1 cellular context compared by ENCODE assay signal in genomic region chr14:34875031-34875922, GRCh38.
TF ChIP-seq lines count a peak whose summit lies in the region.

Gene BAZ1A, minus strand, starts transcription at chr14:34875360. Its CDS starts 756 bp downstream, at chr14:34874604.

TF ChIP-seq in HEK293, 187 proteins besides CTCF, POLR2A, EP300 and RAD21 (continued from another document):
- TF ChIP-seq ZBTB44 (tag by site-specific recombination; IDR thresholded peaks at IDR 0.05): no peak
- no peak for TF ChIP-seq HOXA7 (CRISPR knock-in tag; IDR thresholded peaks at IDR 0.05; ENCODE audit: borderline replicate concordance)
- TF ChIP-seq ZNF280D (tag by site-specific recombination; IDR thresholded peaks at IDR 0.05): no peak
- no peak for TF ChIP-seq ZBTB49 (tag by site-specific recombination; IDR thresholded peaks at IDR 0.05; ENCODE audit: low read depth)
- 0 out of 2 replicates have a peak, but pooled peaks have one; percentile 19 for TF ChIP-seq PRDM4 (tag by site-specific recombination; IDR thresholded peaks at IDR 0.05)
- no peak for TF ChIP-seq ZNF26 (tag by site-specific recombination; IDR thresholded peaks at IDR 0.05)
- TF ChIP-seq ZNF175 (tag by site-specific recombination; IDR thresholded peaks at IDR 0.05): no peak
- TF ChIP-seq HOXC10 (CRISPR knock-in tag; IDR thresholded peaks at IDR 0.05): no peak
- TF ChIP-seq ZNF585B (tag by site-specific recombination; IDR thresholded peaks at IDR 0.05): no peak
- no peak for TF ChIP-seq ZNF501 (tag by site-specific recombination; IDR thresholded peaks at IDR 0.05)
- TF ChIP-seq ZNF174 (tag by site-specific recombination; IDR thresholded peaks at IDR 0.05): no peak
- TF ChIP-seq ZNF530 (tag by site-specific recombination; IDR thresholded peaks at IDR 0.05; ENCODE audit: low read depth): no peak
- no peak for TF ChIP-seq ZNF701 (tag by site-specific recombination; IDR thresholded peaks at IDR 0.05)
- TF ChIP-seq SCRT2 (tag by site-specific recombination; IDR thresholded peaks at IDR 0.05): no peak
- no peak for TF ChIP-seq ZNF792 (tag by site-specific recombination; IDR thresholded peaks at IDR 0.05)
- no peak for TF ChIP-seq BCL11A (tag by site-specific recombination; IDR thresholded peaks at IDR 0.05; ENCODE audit: low read depth)
- no peak for TF ChIP-seq ZNF658 (tag by site-specific recombination; IDR thresholded peaks at IDR 0.05)
- TF ChIP-seq PRDM10 (tag by site-specific recombination; IDR thresholded peaks at IDR 0.05): 0 out of 2 replicates have a peak, but pooled peaks have one; percentile 41
- TF ChIP-seq FEZF1 (tag by site-specific recombination; IDR thresholded peaks at IDR 0.05): peak; percentile 67
- TF ChIP-seq PATZ1 (tag by site-specific recombination; IDR thresholded peaks at IDR 0.05): 0 out of 2 replicates have a peak, but pooled peaks have one; percentile 34
- TF ChIP-seq TCF7L2 (IDR thresholded peaks at IDR 0.05; ENCODE audit: borderline replicate concordance, low read depth, low read length): no peak
- TF ChIP-seq ZNF596 (tag by site-specific recombination; IDR thresholded peaks at IDR 0.05): no peak; the same call in 1 of the 2 replicates
- TF ChIP-seq ZNF560 (tag by site-specific recombination; IDR thresholded peaks at IDR 0.05; ENCODE audit: borderline replicate concordance): no peak
- no peak for TF ChIP-seq ZNF274 (IDR thresholded peaks at IDR 0.05; ENCODE audit: low read length)
- no peak for TF ChIP-seq ZNF274 (tag by site-specific recombination; IDR thresholded peaks at IDR 0.05; ENCODE audit: borderline replicate concordance)
- TF ChIP-seq ZNF488 (tag by site-specific recombination; IDR thresholded peaks at IDR 0.05): no peak
- TF ChIP-seq ZNF184 (tag by site-specific recombination; IDR thresholded peaks at IDR 0.05): no peak
- TF ChIP-seq ZNF791 (tag by site-specific recombination; IDR thresholded peaks at IDR 0.05): no peak
- no peak for TF ChIP-seq ZNF132 (tag by site-specific recombination; IDR thresholded peaks at IDR 0.05; ENCODE audit: borderline replicate concordance)
- no peak for TF ChIP-seq ZNF266 (tag by site-specific recombination; IDR thresholded peaks at IDR 0.05; ENCODE audit: low read depth)
